Comparison of ENCODE assay signal across 9 cellular contexts in the genomic region with DNA sequence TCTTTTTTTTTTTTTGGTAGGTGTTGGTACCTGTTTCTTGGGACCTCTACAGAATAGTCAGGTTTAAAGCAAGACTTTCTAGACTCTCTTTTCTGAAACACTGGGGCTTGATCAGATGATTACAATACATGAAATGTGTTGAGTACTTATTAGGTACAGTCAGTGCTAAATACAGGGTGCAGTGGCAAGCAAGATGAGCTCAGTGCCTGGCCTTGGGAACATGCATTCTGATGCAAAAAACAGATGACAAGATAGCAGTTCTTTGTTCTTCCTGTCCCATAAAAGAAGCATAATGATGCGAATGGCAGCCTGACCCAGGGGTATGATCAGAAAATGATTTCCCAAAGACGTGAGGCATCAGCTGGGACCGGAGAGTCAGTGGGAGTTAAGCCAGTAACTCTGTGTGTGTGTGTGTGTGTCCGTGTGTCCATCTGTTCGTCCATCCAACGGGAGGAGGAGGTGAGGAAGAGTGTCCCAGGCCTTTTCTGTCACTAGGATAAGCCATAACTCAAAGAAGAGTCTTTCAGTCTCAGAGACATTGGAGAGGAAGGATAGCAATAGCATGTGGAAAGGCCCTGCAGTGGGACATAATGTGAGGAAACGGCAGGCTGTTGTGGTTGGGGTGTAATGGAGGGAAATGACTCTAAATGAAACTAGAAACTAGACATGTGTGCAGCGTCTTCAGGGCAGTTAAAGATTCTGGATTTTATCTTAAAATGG. TPM values are rescaled to one million over a fixed set of nuclear protein-coding genes. Genes with fewer than 3 reads are reported as not detected.
DNase-seq lines count a peak whose midpoint lies in the region; ATAC-seq and TF ChIP-seq lines count a peak whose summit lies in the region.
"Had no signal": no experiment of that assay in that cellular context is flagged by ENCODE, and none has a peak within 500 bp of the region (broad histone marks: within the 10 kb centered on the region; RNA-seq: fewer than 3 reads in every experiment).

No MANE protein-coding gene starts in this region.

- no peak for TF ChIP-seq CTCF in Caco-2 (IDR thresholded peaks at IDR 0.05; ENCODE audit: insufficient read depth in 1 of 2, low read depth in 1 of 2, low read length in 1 of 2, severe bottlenecking in 1 of 2, unreplicated experiment in 1 of 2)

- H3K27ac ChIP-seq in temporal lobe (ENCODE audit: low read depth, low read length) = peak overlapping the region; percentile 87

- CTCF ChIA-PET in activated naive CD4-positive, alpha-beta T cell treated with anti-CD3 and anti-CD28 coated beads for 36 hours (lab: Charles Lee) = interaction anchor here (1.2 to 1.3 kb wide), 2 partner anchors 33 to 252 kb away, joined by 3 to 4 read pairs; no protein-coding TSS in a partner anchor
- CTCF ChIA-PET in activated CD4-positive, alpha-beta T cell treated with anti-CD3 and anti-CD28 coated beads, Interleukin-2, amount 10 ng/mL, durations not matched to agents 7 days and 5 days (lab: Charles Lee) = interaction anchor here (0.8 kb wide), 1 partner anchor 24 kb away, joined by 4 read pairs; no protein-coding TSS in a partner anchor
- CTCF ChIA-PET in Caco-2 (lab: Charles Lee) = no interaction called here

- no peak overlapping the region for H3K4me3 ChIP-seq in Caco-2 (ENCODE audit: low read depth, low read length)

- no TSS peak for BruUV-seq in Caco-2 (replicated peaks; lab: Mats Ljungman, UMichigan)

- H3K4me1 Mint-ChIP-seq in activated naive CD4-positive, alpha-beta T cell treated with anti-CD3 and anti-CD28 coated beads for 36 hours (ENCODE audit: low read depth) = peaks cover 31% of the 10 kb centered on the region
- H3K4me1 Mint-ChIP-seq in activated CD4-positive, alpha-beta T cell treated with anti-CD3 and anti-CD28 coated beads, Interleukin-2, amount 10 ng/mL, durations not matched to agents 7 days and 5 days = peaks cover 35% of the 10 kb centered on the region
- no peaks in the 10 kb centered on the region for H3K4me1 Mint-ChIP-seq in Caco-2 (ENCODE audit: low read depth, unreplicated experiment)

- peak; percentile 97 for ATAC-seq in HG02943 (IDR thresholded peaks at IDR 0.05; ENCODE audit: low read depth, unreplicated experiment)

- H3K36me3 ChIP-seq in Caco-2 (ENCODE audit: control insufficient read depth, insufficient read depth, low read length) = no peaks in the 10 kb centered on the region

- H3K9me3 Mint-ChIP-seq in activated naive CD4-positive, alpha-beta T cell treated with anti-CD3 and anti-CD28 coated beads for 36 hours = no peaks in the 10 kb centered on the region
- no peaks in the 10 kb centered on the region for H3K9me3 Mint-ChIP-seq in activated CD4-positive, alpha-beta T cell treated with anti-CD3 and anti-CD28 coated beads, Interleukin-2, amount 10 ng/mL, durations not matched to agents 7 days and 5 days
- no peaks in the 10 kb centered on the region for H3K9me3 Mint-ChIP-seq in Caco-2 (ENCODE audit: unreplicated experiment)

- H3K27me3 ChIP-seq in Caco-2 (replicated peaks; ENCODE audit: control insufficient read depth, insufficient read depth, low read length) = no peaks in the 10 kb centered on the region

- DNase-seq in activated naive CD4-positive, alpha-beta T cell treated with anti-CD3 and anti-CD28 coated beads for 36 hours = peak; percentile 69
- no peak for DNase-seq in activated naive CD4-positive, alpha-beta T cell (lab: John Stamatoyannopoulos, UW)
- peak; percentile 51 for DNase-seq in activated CD4-positive, alpha-beta T cell treated with anti-CD3 and anti-CD28 coated beads, Interleukin-2, amount 10 ng/mL, durations not matched to agents 7 days and 5 days
- DNase-seq in Caco-2 = no peak
- no peak for DNase-seq in posterior cingulate gyrus
- no peak for DNase-seq in RPMI8226
- DNase-seq: NCI-H1694 treated with DMSO at 0.1 percent for 48 hours had no signal

- H3K9me3 ChIP-seq in Caco-2 = no peaks in the 10 kb centered on the region

- no peak overlapping the region for H3K4me3 Mint-ChIP-seq in activated naive CD4-positive, alpha-beta T cell treated with anti-CD3 and anti-CD28 coated beads for 36 hours
- peak overlapping the region; percentile 31 for H3K4me3 Mint-ChIP-seq in activated CD4-positive, alpha-beta T cell treated with anti-CD3 and anti-CD28 coated beads, Interleukin-2, amount 10 ng/mL, durations not matched to agents 7 days and 5 days
- H3K4me3 Mint-ChIP-seq in Caco-2 (ENCODE audit: unreplicated experiment) = no peak overlapping the region

- intact Hi-C loops in activated naive CD4-positive, alpha-beta T cell treated with anti-CD3 and anti-CD28 coated beads for 36 hours (cut with micrococcal nuclease) = loop anchor here (1.0 to 10.0 kb wide), 5 partner anchors 14 to 845 kb away; partner anchors contain the start of gene KCTD12
- intact Hi-C loops in Caco-2 (cut with micrococcal nuclease; ENCODE audit: unreplicated experiment) (no loop called here), posterior cingulate gyrus (cut with DNase I) (no loop called here)

- POLR2A ChIA-PET in activated CD4-positive, alpha-beta T cell treated with anti-CD3 and anti-CD28 coated beads, Interleukin-2, amount 10 ng/mL, durations not matched to agents 7 days and 5 days (lab: Charles Lee) = interaction anchor here (0.8 kb wide), 1 partner anchor 34 kb away, joined by 3 read pairs; no protein-coding TSS in a partner anchor
- POLR2A ChIA-PET in Caco-2 (lab: Charles Lee) = no interaction called here

- H3K36me3 Mint-ChIP-seq in activated naive CD4-positive, alpha-beta T cell treated with anti-CD3 and anti-CD28 coated beads for 36 hours (ENCODE audit: low read depth) = peaks cover 15% of the 10 kb centered on the region
- peaks cover 46% of the 10 kb centered on the region for H3K36me3 Mint-ChIP-seq in activated CD4-positive, alpha-beta T cell treated with anti-CD3 and anti-CD28 coated beads, Interleukin-2, amount 10 ng/mL, durations not matched to agents 7 days and 5 days (ENCODE audit: low read depth)
- no peaks in the 10 kb centered on the region for H3K36me3 Mint-ChIP-seq in Caco-2 (ENCODE audit: insufficient read depth, unreplicated experiment)

- no peaks in the 10 kb centered on the region for H3K27me3 Mint-ChIP-seq in activated naive CD4-positive, alpha-beta T cell treated with anti-CD3 and anti-CD28 coated beads for 36 hours (ENCODE audit: low read depth)
- H3K27me3 Mint-ChIP-seq in activated CD4-positive, alpha-beta T cell treated with anti-CD3 and anti-CD28 coated beads, Interleukin-2, amount 10 ng/mL, durations not matched to agents 7 days and 5 days = no peaks in the 10 kb centered on the region
- no peaks in the 10 kb centered on the region for H3K27me3 Mint-ChIP-seq in Caco-2 (ENCODE audit: insufficient read depth, unreplicated experiment)

- H3K4me1 ChIP-seq in Caco-2 = no peaks in the 10 kb centered on the region

- H3K27ac Mint-ChIP-seq in activated naive CD4-positive, alpha-beta T cell treated with anti-CD3 and anti-CD28 coated beads for 36 hours = peak overlapping the region; percentile 57
- H3K27ac Mint-ChIP-seq in activated CD4-positive, alpha-beta T cell treated with anti-CD3 and anti-CD28 coated beads, Interleukin-2, amount 10 ng/mL, durations not matched to agents 7 days and 5 days = peak overlapping the region; percentile 87
- no peak overlapping the region for H3K27ac Mint-ChIP-seq in Caco-2 (ENCODE audit: unreplicated experiment)

RNA-seq across cellular contexts. Expression of gene SLAIN1, which starts 32.2 kb away (rescaled TPM):
- total RNA-seq in activated naive CD4-positive, alpha-beta T cell treated with anti-CD3 and anti-CD28 coated beads for 36 hours = 10 to 100 TPM; 18.0 to 21.7 TPM
- 10 to 100 TPM; 22.7 to 31.5 TPM for total RNA-seq in activated CD4-positive, alpha-beta T cell treated with anti-CD3 and anti-CD28 coated beads, Interleukin-2, amount 10 ng/mL, durations not matched to agents 7 days and 5 days
- total RNA-seq in temporal lobe = 289 TPM
- total RNA-seq in Caco-2 (2022) = 2.9 and 3.5 TPM in 2 replicates

Comparison
In these comparisons a context has a peak if more than half of its experiments do, and no peak if none do; other contexts are left out.
1. DNase-seq: peak in activated naive CD4-positive, alpha-beta T cell treated with anti-CD3 and anti-CD28 coated beads for 36 hours (single experiment) and activated CD4-positive, alpha-beta T cell treated with anti-CD3 and anti-CD28 coated beads, Interleukin-2, amount 10 ng/mL, durations not matched to agents 7 days and 5 days (single experiment); none in activated naive CD4-positive, alpha-beta T cell (0 of 4), Caco-2 (0 of 2), posterior cingulate gyrus (0 of 10) and RPMI8226 (single experiment).